1 cellular context compared by ENCODE assay signal in the genomic region with DNA sequence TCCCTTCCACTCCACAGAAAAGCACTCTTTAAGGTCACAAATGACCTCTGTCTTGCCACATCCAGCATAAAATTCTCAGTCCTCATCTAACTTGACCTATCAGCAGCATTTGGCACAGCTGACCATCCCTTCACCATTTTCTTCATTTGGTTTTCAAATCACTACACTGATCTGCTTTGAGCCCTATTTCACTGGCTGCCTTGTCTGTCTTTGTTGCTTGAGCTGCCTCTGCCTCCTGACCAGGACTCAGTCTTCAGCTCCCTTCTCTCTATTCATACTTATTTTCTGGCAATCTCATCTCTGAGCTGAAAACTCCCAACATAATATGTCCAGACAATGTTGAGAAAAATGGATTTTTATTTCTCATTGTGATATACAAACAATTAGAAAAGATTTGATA.
TF ChIP-seq lines count a peak whose summit lies in the region.

No MANE protein-coding gene starts in this region.

TF ChIP-seq in H1, 55 proteins besides CTCF, POLR2A, EP300 and RAD21:
- TF ChIP-seq, protein P1, sequence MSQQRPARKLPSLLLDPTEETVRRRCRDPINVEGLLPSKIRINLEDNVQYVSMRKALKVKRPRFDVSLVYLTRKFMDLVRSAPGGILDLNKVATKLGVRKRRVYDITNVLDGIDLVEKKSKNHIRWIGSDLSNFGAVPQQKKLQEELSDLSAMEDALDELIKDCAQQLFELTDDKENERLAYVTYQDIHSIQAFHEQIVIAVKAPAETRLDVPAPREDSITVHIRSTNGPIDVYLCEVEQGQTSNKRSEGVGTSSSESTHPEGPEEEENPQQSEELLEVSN (IDR thresholded peaks at IDR 0.05): no peak
- TF ChIP-seq NANOG (IDR thresholded peaks at IDR 0.05; ENCODE audit: insufficient read depth, low read depth, low read length, poor library complexity, severe bottlenecking) (no peak), JUN (IDR thresholded peaks at IDR 0.05; ENCODE audit: low read depth, low read length) (no peak), SIN3A (conservative IDR thresholded peaks at IDR 0.05 in 1 of 2, IDR thresholded peaks at IDR 0.05 in 1 of 2; ENCODE audit: low read depth in 1 of 2, low read length in 2 of 2) (no peak), SUZ12 (IDR thresholded peaks at IDR 0.05; ENCODE audit: low read length) (no peak), RNF2 (IDR thresholded peaks at IDR 0.05; ENCODE audit: borderline replicate concordance, low read depth, low read length, missing control alignments, poor library complexity, severe bottlenecking) (no peak)
- TF ChIP-seq, protein P2, sequence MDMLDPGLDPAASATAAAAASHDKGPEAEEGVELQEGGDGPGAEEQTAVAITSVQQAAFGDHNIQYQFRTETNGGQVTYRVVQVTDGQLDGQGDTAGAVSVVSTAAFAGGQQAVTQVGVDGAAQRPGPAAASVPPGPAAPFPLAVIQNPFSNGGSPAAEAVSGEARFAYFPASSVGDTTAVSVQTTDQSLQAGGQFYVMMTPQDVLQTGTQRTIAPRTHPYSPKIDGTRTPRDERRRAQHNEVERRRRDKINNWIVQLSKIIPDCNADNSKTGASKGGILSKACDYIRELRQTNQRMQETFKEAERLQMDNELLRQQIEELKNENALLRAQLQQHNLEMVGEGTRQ (IDR thresholded peaks at IDR 0.05; ENCODE audit: low read length): no peak
TF ChIP-seq in H1: peak in this region for 0.
